ENCODE assay signal across 9 cellular contexts in genomic region chr6:105675715-105676397, GRCh38.
DNase-seq lines count a peak whose midpoint lies in the region; TF ChIP-seq lines count a peak whose summit lies in the region.
"Had no signal": no experiment of that assay in that cellular context is flagged by ENCODE, and none has a peak within 500 bp of the region (broad histone marks: within the 10 kb centered on the region; RNA-seq: fewer than 3 reads in every experiment).

No MANE protein-coding gene starts in this region.

- peaks cover 6% of the 10 kb centered on the region for H3K4me1 Mint-ChIP-seq in T-helper 2 cell treated with Interferon-gamma antibody and Interleukin-4, amounts not matched to agents 5 μg/mL and 100 μg/mL, for 36 hours (ENCODE audit: low read depth)

- H3K9me3 Mint-ChIP-seq in T-helper 2 cell treated with Interferon-gamma antibody and Interleukin-4, amounts not matched to agents 5 μg/mL and 100 μg/mL, for 36 hours, result peaks cover 30% of the 10 kb centered on the region

- peaks cover 17% of the 10 kb centered on the region for H3K27me3 Mint-ChIP-seq in T-helper 2 cell treated with Interferon-gamma antibody and Interleukin-4, amounts not matched to agents 5 μg/mL and 100 μg/mL, for 36 hours (ENCODE audit: low read depth)

- in situ Hi-C loops in GM13976 (cut with MboI; ENCODE audit: low sequenced_read_pairs, unreplicated experiment) (no loop called here), astrocyte of the cerebellum (cut with HindIII; ENCODE audit: low sequenced_read_pairs) (no loop called here)

- peaks cover 7% of the 10 kb centered on the region for H3K36me3 Mint-ChIP-seq in T-helper 2 cell treated with Interferon-gamma antibody and Interleukin-4, amounts not matched to agents 5 μg/mL and 100 μg/mL, for 36 hours (ENCODE audit: low read depth)

- TF ChIP-seq CTCF in GM13976 (IDR thresholded peaks at IDR 0.05; ENCODE audit: borderline replicate concordance, control extremely low read depth, extremely low read depth, insufficient read depth, missing control alignments), result no peak
- no peak for TF ChIP-seq CTCF in astrocyte of the cerebellum (IDR thresholded peaks at IDR 0.05; ENCODE audit: low read depth, low read length, missing control alignments)

- DNase-seq in GM13976 (ENCODE audit: low spot score) (peak; percentile 33), NCI-H2029 (lab: John Stamatoyannopoulos, UW) (peak; percentile 92), astrocyte of the cerebellum (ENCODE audit: low read depth) (peak; percentile 92), non-pigmented ciliary epithelial cell (ENCODE audit: low read depth) (peak; percentile 58), ureter (ENCODE audit: low spot score) (no peak), anterior cingulate cortex (lab: John Stamatoyannopoulos, UW) (no peak)
- no peak for DNase-seq in T-helper 2 cell treated with Interferon-gamma antibody and Interleukin-4, amounts not matched to agents 5 μg/mL and 100 μg/mL, for 36 hours (ENCODE audit: low spot score)
- DNase-seq: activated CD4-positive, alpha-beta T cell treated with anti-CD3 and anti-CD28 coated beads, Interleukin-2, amount 50 U/mL, for 1 hour; ovary had no signal

- no peak overlapping the region for H3K4me3 Mint-ChIP-seq in T-helper 2 cell treated with Interferon-gamma antibody and Interleukin-4, amounts not matched to agents 5 μg/mL and 100 μg/mL, for 36 hours

- H3K4me3 ChIP-seq in astrocyte of the cerebellum (ENCODE audit: low read depth, low read length), result no peak overlapping the region
- H3K4me3 ChIP-seq: ovary had no signal

- H3K27ac Mint-ChIP-seq in T-helper 2 cell treated with Interferon-gamma antibody and Interleukin-4, amounts not matched to agents 5 μg/mL and 100 μg/mL, for 36 hours, result no peak overlapping the region

Comparison
In these comparisons a context has a peak if more than half of its experiments do, and no peak if none do; other contexts are left out.
1. DNase-seq: peak in GM13976 (single experiment), NCI-H2029 (single experiment), astrocyte of the cerebellum (single experiment) and non-pigmented ciliary epithelial cell (single experiment); none in ureter (single experiment), T-helper 2 cell treated with Interferon-gamma antibody and Interleukin-4, amounts not matched to agents 5 μg/mL and 100 μg/mL, for 36 hours (single experiment) and anterior cingulate cortex (0 of 58).